ENCODE assay signal across 8 cellular contexts in the genomic region with DNA sequence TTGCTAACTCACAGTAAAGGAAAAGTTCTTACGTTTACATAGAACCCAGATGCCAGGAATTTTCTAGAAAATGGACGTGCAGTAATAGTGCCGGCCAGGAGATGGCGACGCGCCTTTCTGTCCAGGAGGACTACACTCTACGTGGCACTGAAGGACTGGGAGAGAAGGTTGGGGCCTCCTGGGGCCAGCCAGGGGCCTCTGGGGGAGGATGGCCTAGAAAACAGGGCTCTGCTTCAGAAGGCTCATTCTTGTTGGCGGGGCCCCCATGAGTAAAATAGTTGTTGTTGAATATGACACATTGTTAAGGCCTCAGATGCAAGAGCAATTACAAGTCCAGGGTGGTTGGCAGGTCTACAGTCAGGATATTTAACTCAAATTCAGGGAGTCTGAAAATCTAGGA.
DNase-seq lines count a peak whose midpoint lies in the region; ATAC-seq and TF ChIP-seq lines count a peak whose summit lies in the region.

No MANE protein-coding gene starts in this region.

- no peak overlapping the region for H3K4me3 Mint-ChIP-seq in activated T-helper 1 cell treated with anti-CD3 and anti-CD28 coated beads, Interleukin-12 subunit alpha, Interleukin-12 subunit beta, Interleukin-2, Interleukin-4 antibody, amounts not matched to agents 30 ng/mL and 10 ng/mL and 1 ng/mL, durations not matched to agents 14 hours and 24 hours and 36 hours

- TF ChIP-seq POLR2A in ovary (IDR thresholded peaks at IDR 0.05), result no peak

- no peak overlapping the region for H3K9ac ChIP-seq in DND-41 (ENCODE audit: low read depth, low read length)

- WGBS in ovary, 3 donors, result 37 to 43% (median 42%) methylated on average over 8 of the region's 8 CpGs

- H2AFZ ChIP-seq in DND-41 (ENCODE audit: low read depth, low read length), result peak overlapping the region; percentile 19

- H3K9me3 ChIP-seq in DND-41 (ENCODE audit: insufficient read depth, low read length, severe bottlenecking) (no peaks in the 10 kb centered on the region), ovary (no peaks in the 10 kb centered on the region)

- no peaks in the 10 kb centered on the region for H3K9me3 Mint-ChIP-seq in activated T-helper 1 cell treated with anti-CD3 and anti-CD28 coated beads, Interleukin-12 subunit alpha, Interleukin-12 subunit beta, Interleukin-2, Interleukin-4 antibody, amounts not matched to agents 30 ng/mL and 10 ng/mL and 1 ng/mL, durations not matched to agents 14 hours and 24 hours and 36 hours

- no peak for TF ChIP-seq EP300 in ovary (IDR thresholded peaks at IDR 0.05)

- H3K79me2 ChIP-seq in DND-41 (ENCODE audit: insufficient read depth, low read length), result no peaks in the 10 kb centered on the region

- TF ChIP-seq CTCF in DND-41 (IDR thresholded peaks at IDR 0.05; ENCODE audit: borderline replicate concordance, extremely low read depth, low read length, poor library complexity, severe bottlenecking) (peak; percentile 79), fibroblast of the aortic adventitia (IDR thresholded peaks at IDR 0.05; ENCODE audit: insufficient read depth, low read length) (peak; percentile 87), ovary (IDR thresholded peaks at IDR 0.05) (peak in 1 of 3 donors; percentile 12)

- H3K4me3 ChIP-seq in DND-41 (ENCODE audit: low read depth in 1 of 2, low read length in 2 of 2) (no peak overlapping the region), fibroblast of the aortic adventitia (ENCODE audit: low read depth, low read length) (no peak overlapping the region), ovary (no peak overlapping the region)

- no peaks in the 10 kb centered on the region for H3K27me3 ChIP-seq in DND-41 (ENCODE audit: insufficient read depth, low read length, poor library complexity)
- no peaks in the 10 kb centered on the region for H3K27me3 ChIP-seq in ovary

- peak; percentile 61 for DNase-seq in DND-41
- DNase-seq in NOMO-1 treated with dmso at 0.1 percent for 144 hours (lab: John Stamatoyannopoulos, UW; ENCODE audit: unreplicated experiment), result peak; percentile 9
- peak; percentile 34 for DNase-seq in activated T-helper 1 cell treated with anti-CD3 and anti-CD28 coated beads, Interleukin-12 subunit alpha, Interleukin-12 subunit beta, Interleukin-2, Interleukin-4 antibody, amounts not matched to agents 30 ng/mL and 10 ng/mL and 1 ng/mL, durations not matched to agents 14 hours and 24 hours and 36 hours (ENCODE audit: low spot score)
- peak; percentile 83 for DNase-seq in fibroblast of the aortic adventitia (ENCODE audit: low read depth)
- peak in 3 of 5 donors; percentile 12 to 52 (median 31) for DNase-seq in ovary
- DNase-seq in HuH-7.5 (ENCODE audit: low spot score), result no peak

- H3K36me3 ChIP-seq in DND-41 (ENCODE audit: insufficient read depth, low read length) (no peaks in the 10 kb centered on the region), ovary (no peaks in the 10 kb centered on the region)

- peak overlapping the region; percentile 48; the same call in 1 of the 2 replicates for H3K27ac ChIP-seq in DND-41 (ENCODE audit: low read length)
- no peak overlapping the region for H3K27ac ChIP-seq in ovary

- H4K20me1 ChIP-seq in DND-41 (ENCODE audit: insufficient read depth, low read length), result no peaks in the 10 kb centered on the region

- H3K4me1 ChIP-seq in DND-41 (ENCODE audit: insufficient read depth, low read length) (peaks cover 27% of the 10 kb centered on the region), ovary (ENCODE audit: insufficient read depth) (no peaks in the 10 kb centered on the region)

- ATAC-seq in DND-41 (ENCODE audit: insufficient read depth, low read depth) (peak; percentile 61), HG02610 (IDR thresholded peaks at IDR 0.05; ENCODE audit: unreplicated experiment) (peak; percentile 73), HG03457 (IDR thresholded peaks at IDR 0.05; ENCODE audit: unreplicated experiment) (no peak)

- H3K27ac Mint-ChIP-seq in activated T-helper 1 cell treated with anti-CD3 and anti-CD28 coated beads, Interleukin-12 subunit alpha, Interleukin-12 subunit beta, Interleukin-2, Interleukin-4 antibody, amounts not matched to agents 30 ng/mL and 10 ng/mL and 1 ng/mL, durations not matched to agents 14 hours and 24 hours and 36 hours, result peak overlapping the region; percentile 41

- intact Hi-C loops in activated T-helper 1 cell treated with anti-CD3 and anti-CD28 coated beads, Interleukin-12 subunit alpha, Interleukin-12 subunit beta, Interleukin-2, Interleukin-4 antibody, amounts not matched to agents 30 ng/mL and 10 ng/mL and 1 ng/mL, durations not matched to agents 14 hours and 24 hours and 36 hours (cut with micrococcal nuclease), result loop anchor here (1.0 to 5.0 kb wide), 6 partner anchors 65 to 848 kb away; no protein-coding TSS in a partner anchor
- intact Hi-C loops in ovary (cut with DNase I), result no loop called here

- no peaks in the 10 kb centered on the region for H3K36me3 Mint-ChIP-seq in activated T-helper 1 cell treated with anti-CD3 and anti-CD28 coated beads, Interleukin-12 subunit alpha, Interleukin-12 subunit beta, Interleukin-2, Interleukin-4 antibody, amounts not matched to agents 30 ng/mL and 10 ng/mL and 1 ng/mL, durations not matched to agents 14 hours and 24 hours and 36 hours (ENCODE audit: low read depth)

- no peaks in the 10 kb centered on the region for H3K27me3 Mint-ChIP-seq in activated T-helper 1 cell treated with anti-CD3 and anti-CD28 coated beads, Interleukin-12 subunit alpha, Interleukin-12 subunit beta, Interleukin-2, Interleukin-4 antibody, amounts not matched to agents 30 ng/mL and 10 ng/mL and 1 ng/mL, durations not matched to agents 14 hours and 24 hours and 36 hours (ENCODE audit: insufficient read depth)

- peaks cover 48% of the 10 kb centered on the region for H3K4me1 Mint-ChIP-seq in activated T-helper 1 cell treated with anti-CD3 and anti-CD28 coated beads, Interleukin-12 subunit alpha, Interleukin-12 subunit beta, Interleukin-2, Interleukin-4 antibody, amounts not matched to agents 30 ng/mL and 10 ng/mL and 1 ng/mL, durations not matched to agents 14 hours and 24 hours and 36 hours (ENCODE audit: low read depth)

- H3K4me2 ChIP-seq in DND-41 (ENCODE audit: insufficient read depth, low read length), result no peak overlapping the region
